ENCODE assay signal across 13 cellular contexts in the genomic region with DNA sequence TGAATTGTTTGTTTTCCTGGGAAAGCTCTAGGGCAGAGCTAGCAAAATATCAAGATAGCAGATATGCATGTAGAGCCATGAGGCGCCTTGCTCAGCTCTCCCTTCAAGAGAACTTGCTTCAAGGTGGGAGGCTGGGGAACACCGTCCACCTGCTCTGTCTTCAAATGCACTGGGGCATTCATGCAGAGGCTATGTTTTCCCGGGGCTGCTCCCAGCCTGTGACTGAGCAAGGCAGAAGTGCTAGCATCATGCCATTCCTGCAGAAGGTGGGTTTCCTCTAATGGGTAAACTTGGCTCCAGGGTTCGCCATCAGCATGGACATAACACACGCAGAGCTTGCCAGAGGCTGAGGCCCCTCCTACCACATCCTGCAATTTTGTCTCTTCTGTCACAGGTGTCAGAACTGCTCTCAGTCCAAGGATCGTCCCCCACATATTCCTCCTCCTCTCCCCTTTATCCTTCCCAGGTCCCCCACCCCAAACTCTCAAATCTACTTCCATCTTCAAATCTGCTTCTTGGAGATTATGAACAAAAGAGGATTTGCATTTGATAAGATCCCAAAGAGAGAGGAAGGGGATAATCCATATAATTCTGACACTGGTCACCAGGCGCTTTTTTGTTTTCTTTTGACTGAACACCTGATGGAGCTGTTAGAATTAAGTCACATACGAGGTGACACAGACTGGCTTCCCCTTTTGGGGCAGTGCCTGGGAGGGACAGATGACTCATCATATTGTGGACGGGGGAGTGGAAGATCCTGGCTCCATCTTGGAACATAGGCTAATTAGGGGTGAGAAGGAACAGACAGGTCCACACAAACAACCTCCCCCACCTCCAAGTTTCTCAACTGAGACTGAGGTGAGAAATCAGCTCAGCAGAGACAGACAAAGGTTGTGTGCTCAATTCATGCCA.
A peak's percentile ranks its signal among the peaks of the same experiment; 100 is the strongest.
DNase-seq lines count a peak whose midpoint lies in the region; ATAC-seq and TF ChIP-seq lines count a peak whose summit lies in the region.
"Had no signal": no experiment of that assay in that cellular context is flagged by ENCODE, and none has a peak within 500 bp of the region (broad histone marks: within the 10 kb centered on the region; RNA-seq: fewer than 3 reads in every experiment).

No MANE protein-coding gene starts in this region.

- H3K36me3 ChIP-seq in BE2C: no peaks in the 10 kb centered on the region

- peak; percentile 31 for DNase-seq in GM10248 (ENCODE audit: extremely low spot score)
- DNase-seq in NCI-H82 (lab: John Stamatoyannopoulos, UW): peak; percentile 79
- DNase-seq in germinal center (ENCODE audit: low spot score): peak; percentile 24
- DNase-seq in BE2C: no peak
- no peak for DNase-seq in NCI-H1048 (lab: John Stamatoyannopoulos, UW)
- no peak for DNase-seq in amniotic stem cell (lab: John Stamatoyannopoulos, UW)
- no peak for DNase-seq in stimulated activated CD4-positive, alpha-beta T cell treated with anti-CD3 and anti-CD28 coated beads, Interleukin-15, amount 100 ng/mL, for 24 hours
- DNase-seq: effector CD8-positive, alpha-beta T cell; Karpas-422; kidney; stimulated activated naive CD8-positive, alpha-beta T cell treated with anti-CD3 and anti-CD28 coated beads, Interleukin-15, amount 100 ng/mL, for 72 hours; T-helper 1 cell had no signal

- TF ChIP-seq CTCF in GM10248 (IDR thresholded peaks at IDR 0.05; ENCODE audit: control extremely low read depth, extremely low read depth, low read depth, missing control alignments) (peak; percentile 7), BE2C (IDR thresholded peaks at IDR 0.05; ENCODE audit: low read depth, low read length) (no peak)

- no peak overlapping the region for H3K4me3 ChIP-seq in BE2C (ENCODE audit: low read depth, low read length)

- CTCF ChIA-PET in GM10248 (lab: Yijun Ruan, JAX): interaction anchor here (1.2 to 2.3 kb wide), 3 partner anchors 9 to 218 kb away, joined by 3 to 11 read pairs (median 5); no protein-coding TSS in a partner anchor

- 0 out of 2 replicates have a peak, but pooled peaks cover 7% of the 10 kb centered on the region for H3K4me1 ChIP-seq in BE2C

- H3K27me3 ChIP-seq in BE2C: no peaks in the 10 kb centered on the region

- H3K9me3 ChIP-seq in BE2C: no peaks in the 10 kb centered on the region

- ATAC-seq in HG02759 (IDR thresholded peaks at IDR 0.05; ENCODE audit: unreplicated experiment): peak; percentile 69
- ATAC-seq: stimulated activated naive CD8-positive, alpha-beta T cell treated with anti-CD3 and anti-CD28 coated beads, Interleukin-15, amount 100 ng/mL, for 72 hours had no signal

- POLR2A ChIA-PET in GM10248 (lab: Yijun Ruan, JAX): no interaction called here

Comparison
In these comparisons a context has a peak if more than half of its experiments do, and no peak if none do; other contexts are left out.
1. DNase-seq: peak in GM10248 (single experiment), NCI-H82 (single experiment) and germinal center (single experiment); none in BE2C (single experiment), NCI-H1048 (single experiment), amniotic stem cell (single experiment) and stimulated activated CD4-positive, alpha-beta T cell treated with anti-CD3 and anti-CD28 coated beads, Interleukin-15, amount 100 ng/mL, for 24 hours (single experiment).